8 cellular contexts compared by ENCODE assay signal in the genomic region with DNA sequence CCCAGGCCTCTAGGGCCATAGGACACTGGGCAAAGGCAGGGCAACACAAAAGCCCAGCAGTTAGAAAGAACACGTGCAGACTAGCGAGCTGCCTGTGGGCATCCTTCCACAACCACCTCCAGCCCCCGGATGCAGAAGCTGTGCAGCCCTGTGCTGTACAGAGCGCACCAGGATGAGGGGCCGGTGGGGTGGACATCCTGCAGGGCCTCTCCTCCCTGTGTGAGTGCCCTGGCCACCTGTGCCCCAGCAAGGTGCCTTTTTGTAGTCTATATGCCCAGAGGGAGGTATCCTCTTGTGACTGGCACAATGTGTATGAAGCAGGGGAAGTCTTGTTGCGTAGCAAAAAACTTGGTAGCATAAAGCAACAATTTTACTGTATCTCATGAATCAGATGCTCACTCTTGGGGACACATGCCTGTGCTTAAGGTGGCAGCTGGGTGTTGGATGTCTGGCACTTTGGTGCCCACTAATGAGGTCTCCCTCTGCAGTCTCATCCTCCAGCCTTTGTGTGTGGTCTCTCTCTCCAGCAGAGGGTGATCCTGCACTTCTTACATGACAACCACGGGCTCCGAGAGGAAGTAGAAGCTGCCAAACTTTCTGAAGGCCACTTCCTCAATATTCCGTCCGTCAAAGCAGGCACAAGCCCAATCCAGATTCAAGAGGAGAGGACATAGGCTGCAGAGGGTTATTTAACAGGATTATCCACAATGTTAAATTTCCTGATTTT. TPM values are rescaled to one million over a fixed set of nuclear protein-coding genes. Genes with fewer than 3 reads are reported as not detected.
DNase-seq lines count a peak whose midpoint lies in the region; ATAC-seq, FAIRE-seq and TF ChIP-seq lines count a peak whose summit lies in the region.

No MANE protein-coding gene starts in this region.

- H3K36me3 ChIP-seq in CD4-positive, CD25-positive, alpha-beta regulatory T cell (ENCODE audit: control insufficient read depth, insufficient read depth, low read length) = no peaks in the 10 kb centered on the region
- H3K36me3 ChIP-seq in RWPE2 (ENCODE audit: low read depth) = peaks cover 70% of the 10 kb centered on the region
- H3K36me3 ChIP-seq in small intestine (ENCODE audit: control insufficient read depth in 2 of 2, insufficient read depth in 2 of 2, low read length in 2 of 2) = no peaks in the 10 kb centered on the region

- peak overlapping the region; percentile 46 to 86 (median 86) for H3K27ac Mint-ChIP-seq in CD4-positive, CD25-positive, alpha-beta regulatory T cell

- H3K4me3 ChIP-seq in CD4-positive, CD25-positive, alpha-beta regulatory T cell (ENCODE audit: low read depth, low read length) = peak overlapping the region; percentile 39
- no peak overlapping the region for H3K4me3 ChIP-seq in RWPE2 (ENCODE audit: severe bottlenecking)
- H3K4me3 ChIP-seq in small intestine (ENCODE audit: low read depth in 1 of 2, low read length in 2 of 2) = no peak overlapping the region

- peak overlapping the region; percentile 30 for H3K27ac ChIP-seq in CD4-positive, CD25-positive, alpha-beta regulatory T cell (ENCODE audit: insufficient read depth, low read length, poor library complexity, severe bottlenecking)
- no peak overlapping the region for H3K27ac ChIP-seq in RWPE2 (ENCODE audit: poor library complexity, severe bottlenecking)
- no peak overlapping the region for H3K27ac ChIP-seq in small intestine (ENCODE audit: low read depth in 1 of 2, low read length in 1 of 2)

- H3K9me3 Mint-ChIP-seq in CD4-positive, CD25-positive, alpha-beta regulatory T cell = no peaks in the 10 kb centered on the region

- ATAC-seq in CD4-positive, CD25-positive, alpha-beta regulatory T cell (ENCODE audit: low read depth in 2 of 2) = peak; percentile 84 to 86
- ATAC-seq in GM18517 (IDR thresholded peaks at IDR 0.05; ENCODE audit: unreplicated experiment) (peak; percentile 66), HG03103 (IDR thresholded peaks at IDR 0.05; ENCODE audit: low read depth, unreplicated experiment) (peak; percentile 79), RWPE2 (ENCODE audit: low read depth) (peak; percentile 82)

- peaks cover 7% of the 10 kb centered on the region for H3K36me3 Mint-ChIP-seq in CD4-positive, CD25-positive, alpha-beta regulatory T cell

- peak overlapping the region in 3 of 4 donors; percentile 60 to 80 (median 67) for H3K4me3 Mint-ChIP-seq in CD4-positive, CD25-positive, alpha-beta regulatory T cell

- no peaks in the 10 kb centered on the region for H3K27me3 ChIP-seq in CD4-positive, CD25-positive, alpha-beta regulatory T cell (ENCODE audit: control insufficient read depth, insufficient read depth, low read length)
- H3K27me3 ChIP-seq in RWPE2 (ENCODE audit: insufficient read depth, poor library complexity, severe bottlenecking) (no peaks in the 10 kb centered on the region), small intestine (ENCODE audit: control insufficient read depth in 2 of 2, insufficient read depth in 2 of 2, low read length in 2 of 2) (no peaks in the 10 kb centered on the region)

- TF ChIP-seq CTCF in RWPE2 (IDR thresholded peaks at IDR 0.05; ENCODE audit: poor library complexity, severe bottlenecking) = peak; percentile 51

- no peak for FAIRE-seq in small intestine (lab: Jason Lieb, UNC)

- H3K9me3 ChIP-seq in CD4-positive, CD25-positive, alpha-beta regulatory T cell (ENCODE audit: control insufficient read depth in 2 of 2, low read length in 2 of 2) = no peaks in the 10 kb centered on the region
- H3K9me3 ChIP-seq in RWPE2 (ENCODE audit: severe bottlenecking) (no peaks in the 10 kb centered on the region), small intestine (ENCODE audit: control insufficient read depth, low read depth) (no peaks in the 10 kb centered on the region)

- 58 to 67% (median 58%) methylated on average over 10 of the region's 10 CpGs for WGBS in small intestine, 3 donors

- no peaks in the 10 kb centered on the region for H3K27me3 Mint-ChIP-seq in CD4-positive, CD25-positive, alpha-beta regulatory T cell

- peak; percentile 35 to 64 (median 59) for DNase-seq in CD4-positive, CD25-positive, alpha-beta regulatory T cell
- DNase-seq in RWPE2 (ENCODE audit: low spot score) (no peak), astrocyte of the hippocampus (ENCODE audit: low read depth, low spot score) (peak; percentile 76), hepatic stellate cell (ENCODE audit: low spot score) (peak; percentile 61), small intestine (peak; percentile 79), ecto neural progenitor cell (ENCODE audit: low spot score) (no peak)

- peaks cover 8% of the 10 kb centered on the region for H3K4me1 ChIP-seq in CD4-positive, CD25-positive, alpha-beta regulatory T cell (ENCODE audit: control insufficient read depth, insufficient read depth, low read length, poor library complexity, severe bottlenecking)
- H3K4me1 ChIP-seq in RWPE2 (ENCODE audit: insufficient read depth, poor library complexity, severe bottlenecking) = no peaks in the 10 kb centered on the region
- H3K4me1 ChIP-seq in small intestine (ENCODE audit: control insufficient read depth in 2 of 2, insufficient read depth in 1 of 2, low read depth in 1 of 2, low read length in 1 of 2) = no peaks in the 10 kb centered on the region

- H3K4me1 Mint-ChIP-seq in CD4-positive, CD25-positive, alpha-beta regulatory T cell = peaks cover 10 to 59% (median 24%) of the 10 kb centered on the region in 4 donors

RNA-seq across cellular contexts. Expression of a gene that starts 8.7 kb away (rescaled TPM):
- 10.6 TPM for total RNA-seq in CD4-positive, CD25-positive, alpha-beta regulatory T cell
- polyA plus RNA-seq in CD4-positive, CD25-positive, alpha-beta regulatory T cell = 1 to 10 TPM; 2.7 to 5.6 (median 3.8) TPM
- 10 to 100 TPM in 1 of 3 donors, 1 to 10 TPM in 1, under 1 TPM in 1; 0.81 to 10.2 (median 1.6) TPM for polyA plus RNA-seq in small intestine

Comparison
In these comparisons a context has a peak if more than half of its experiments do, and no peak if none do; other contexts are left out.
1. DNase-seq: peak in CD4-positive, CD25-positive, alpha-beta regulatory T cell (3 of 3), astrocyte of the hippocampus (single experiment), hepatic stellate cell (single experiment) and small intestine (single experiment); none in RWPE2 (single experiment) and ecto neural progenitor cell (single experiment).
2. Peak in every context shown above with its lines, with median percentiles within 50 percentile points of each other: ATAC-seq.